ENCODE assay signal across 22 cellular contexts in genomic region chr5:55714749-55715148, GRCh38. TPM values are rescaled to one million over a fixed set of nuclear protein-coding genes. Genes with fewer than 3 reads are reported as not detected.
DNase-seq lines count a peak whose midpoint lies in the region; TF ChIP-seq lines count a peak whose summit lies in the region.
"Had no signal": no experiment of that assay in that cellular context is flagged by ENCODE, and none has a peak within 500 bp of the region (broad histone marks: within the 10 kb centered on the region; RNA-seq: fewer than 3 reads in every experiment).

No MANE protein-coding gene starts in this region.

- H3K4me1 Mint-ChIP-seq in Caco-2 (ENCODE audit: low read depth, unreplicated experiment) (peaks cover 6% of the 10 kb centered on the region), endodermal cell (peaks cover 14% of the 10 kb centered on the region)

- H3K36me3 ChIP-seq in Caco-2 (ENCODE audit: control insufficient read depth, insufficient read depth, low read length) (no peaks in the 10 kb centered on the region), endodermal cell (ENCODE audit: control insufficient read depth, insufficient read depth, low read length) (no peaks in the 10 kb centered on the region), transverse colon (no peaks in the 10 kb centered on the region)

- POLR2A ChIA-PET in Caco-2 (lab: Charles Lee): interaction anchor here (0.6 kb wide), 1 partner anchor 154 kb away, joined by 3 read pairs; no protein-coding TSS in a partner anchor

- CTCF ChIA-PET in Caco-2 (lab: Charles Lee): no interaction called here

- H3K9me3 Mint-ChIP-seq in Caco-2 (ENCODE audit: unreplicated experiment) (peaks cover 34% of the 10 kb centered on the region), endodermal cell (peaks cover 35% of the 10 kb centered on the region)

- H3K9me3 ChIP-seq in Caco-2: peaks cover 4% of the 10 kb centered on the region; the same call in 1 of the 2 replicates
- H3K9me3 ChIP-seq in endodermal cell (ENCODE audit: control insufficient read depth, low read length): no peaks in the 10 kb centered on the region
- H3K9me3 ChIP-seq in transverse colon: no peaks in the 10 kb centered on the region
- H3K9me3 ChIP-seq: SK-N-SH had no signal

- intact Hi-C loops in Caco-2 (cut with micrococcal nuclease; ENCODE audit: unreplicated experiment): loop anchor here (5.0 kb wide), 1 partner anchor 488 kb away; no protein-coding TSS in a partner anchor
- intact Hi-C loops in transverse colon (cut with DNase I; ENCODE audit: low total_unique reads): no loop called here

- 93 to 100% methylated on average over 2 to 6 of the region's 6 CpGs for WGBS in endodermal cell (ENCODE audit: insufficient coverage in 1 of 2, insufficient read length in 1 of 2), 2 experiments
- WGBS in transverse colon (ENCODE audit: low coverage in 1 of 2), 2 donors: 45 to 69% methylated on average over 6 of the region's 6 CpGs

- TF ChIP-seq POLR2A in transverse colon (IDR thresholded peaks at IDR 0.05): no peak

- H3K27me3 ChIP-seq in Caco-2 (replicated peaks; ENCODE audit: control insufficient read depth, insufficient read depth, low read length) (no peaks in the 10 kb centered on the region), endodermal cell (ENCODE audit: control insufficient read depth, insufficient read depth, low read length, poor library complexity, severe bottlenecking) (no peaks in the 10 kb centered on the region), transverse colon (no peaks in the 10 kb centered on the region)
- H3K27me3 ChIP-seq: BLaER1 treated with 17β-estradiol and CSF1 and Interleukin-3, amounts not matched to agents 10 nM and 100 nM had no signal

- no peak for DNase-seq in Caco-2
- DNase-seq in NCI-H2029 (lab: John Stamatoyannopoulos, UW): peak; percentile 2
- no peak for DNase-seq in endodermal cell
- no peak for DNase-seq in transverse colon
- no peak for DNase-seq in DMS114 treated with DMSO at 0.1 percent for 48 hours (lab: John Stamatoyannopoulos, UW; ENCODE audit: unreplicated experiment)
- DNase-seq in activated naive CD4-positive, alpha-beta T cell treated with Interleukin-2 at 50 U/mL for 16 hours: no peak
- DNase-seq in NCI-H510A treated with DMSO at 0.1 percent for 48 hours (lab: John Stamatoyannopoulos, UW): no peak
- DNase-seq: ACHN, DND-41, NCI-H1105, NCI-H146, NCI-H2081, NCI-H2171, NCI-H345, NCI-H524 treated with DMSO at 0.1 percent for 48 hours, NCI-H82, SIG-M5, SK-N-SH had no signal

- TF ChIP-seq EP300 in transverse colon (IDR thresholded peaks at IDR 0.05; ENCODE audit: low read depth): no peak

- H3K4me3 ChIP-seq in Caco-2 (ENCODE audit: low read depth, low read length): no peak overlapping the region
- no peak overlapping the region for H3K4me3 ChIP-seq in endodermal cell (ENCODE audit: low read length)
- no peak overlapping the region for H3K4me3 ChIP-seq in transverse colon
- H3K4me3 ChIP-seq: BLaER1 treated with 17β-estradiol and CSF1 and Interleukin-3, amounts not matched to agents 10 nM and 100 nM; GM12878 had no signal

- H3K27me3 Mint-ChIP-seq in Caco-2 (ENCODE audit: insufficient read depth, unreplicated experiment) (no peaks in the 10 kb centered on the region), endodermal cell (ENCODE audit: insufficient read depth) (no peaks in the 10 kb centered on the region)

- TF ChIP-seq CTCF in Caco-2 (IDR thresholded peaks at IDR 0.05; ENCODE audit: insufficient read depth in 1 of 2, low read depth in 1 of 2, low read length in 1 of 2, severe bottlenecking in 1 of 2, unreplicated experiment in 1 of 2): no peak
- TF ChIP-seq CTCF in endodermal cell (conservative IDR thresholded peaks at IDR 0.05): no peak
- no peak for TF ChIP-seq CTCF in transverse colon (IDR thresholded peaks at IDR 0.05)

- H3K4me3 Mint-ChIP-seq in Caco-2 (ENCODE audit: unreplicated experiment) (no peak overlapping the region), endodermal cell (no peak overlapping the region)

- H3K4me1 ChIP-seq in Caco-2 (peaks cover 11% of the 10 kb centered on the region), endodermal cell (ENCODE audit: control insufficient read depth, insufficient read depth, low read length) (no peaks in the 10 kb centered on the region), transverse colon (peaks cover 7 to 18% (median 13%) of the 10 kb centered on the region in 4 donors)

- in situ Hi-C loops in transverse colon (cut with MboI; ENCODE audit: low pct_ligation_motif_present in 1 of 4, low pct_unique_long_range_greater_than_20kb in 1 of 4, low sequenced_read_pairs in 3 of 4): loop anchor here in 1 of 4 donors (25.0 kb wide), 1 partner anchor 552 kb away; the partner anchor contains the start of genes CDC20B and GPX8

- no peak overlapping the region for H3K9ac ChIP-seq in endodermal cell (ENCODE audit: extremely low read depth, low read length, poor library complexity, severe bottlenecking)
- H3K9ac ChIP-seq: BLaER1 treated with 17β-estradiol and CSF1 and Interleukin-3, amounts not matched to agents 10 nM and 100 nM; SK-N-SH had no signal

- H3K36me3 Mint-ChIP-seq in Caco-2 (ENCODE audit: insufficient read depth, unreplicated experiment): peaks cover 11% of the 10 kb centered on the region
- H3K36me3 Mint-ChIP-seq in endodermal cell (ENCODE audit: low read depth): peaks cover 10% of the 10 kb centered on the region

- H3K27ac Mint-ChIP-seq in Caco-2 (ENCODE audit: unreplicated experiment) (peak overlapping the region; percentile 15), endodermal cell (peak overlapping the region; percentile 74)

- BruUV-seq in Caco-2 (replicated peaks; lab: Mats Ljungman, UMichigan): no TSS peak

- H3K27ac ChIP-seq in endodermal cell (ENCODE audit: low read depth, low read length) (no peak overlapping the region), transverse colon (peak overlapping the region in 3 of 4 donors; percentile 28 to 54 (median 40))
- H3K27ac ChIP-seq: BLaER1 treated with 17β-estradiol and CSF1 and Interleukin-3, amounts not matched to agents 10 nM and 100 nM had no signal

RNA-seq across cellular contexts. Expression of gene SLC38A9, which starts 2.6 kb away (rescaled TPM):
- total RNA-seq in Caco-2 (2022) (65.4 and 66.9 TPM in 2 replicates), endodermal cell (10 to 100 TPM; 38.5 to 41.7 TPM), transverse colon (10 to 100 TPM; 15.0 to 48.6 (median 32.3) TPM)
- polyA plus RNA-seq in endodermal cell (2013, experiment 1 of 2): 29.1 TPM
- 27.6 TPM for polyA plus RNA-seq in endodermal cell (2013, experiment 2 of 2)

RNA-seq across cellular contexts. Expression of gene DDX4, which starts 23.1 kb away (rescaled TPM):
- 0.26 TPM in 1 of 2 replicates, not detected in the other for total RNA-seq in Caco-2 (2022)
- not detected for total RNA-seq in endodermal cell
- not detected for polyA plus RNA-seq in endodermal cell (2013, experiment 1 of 2)
- polyA plus RNA-seq in endodermal cell (2013, experiment 2 of 2): not detected
- total RNA-seq in transverse colon: not detected
- total RNA-seq: H4, LHCN-M2 had no signal
- polyA plus RNA-seq: SK-N-SH had no signal
